ENCODE assay signal across 7 cellular contexts in the genomic region with DNA sequence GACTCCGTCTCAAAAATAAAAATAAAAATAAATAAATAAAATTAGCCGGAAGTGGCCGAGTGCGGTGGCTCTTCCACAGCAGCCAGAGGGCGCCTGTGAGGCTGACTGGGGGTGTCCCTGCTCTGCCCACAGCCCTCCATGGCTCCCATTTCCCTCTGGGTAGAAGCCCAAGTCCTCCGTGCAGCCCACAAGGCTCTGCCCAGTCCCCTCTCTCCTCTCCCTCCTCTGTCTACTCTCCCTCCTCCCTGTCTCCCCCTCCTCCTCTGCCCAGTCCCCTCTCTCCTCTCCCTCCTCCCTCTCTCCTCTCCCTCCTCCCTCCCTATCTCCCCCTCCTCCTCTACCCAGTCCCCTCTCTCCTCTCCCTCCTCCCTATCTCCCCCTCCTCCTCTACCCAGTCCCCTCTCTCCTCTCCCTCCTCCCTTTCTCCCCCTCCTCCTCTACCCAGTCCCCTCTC.
DNase-seq lines count a peak whose midpoint lies in the region; ATAC-seq and TF ChIP-seq lines count a peak whose summit lies in the region.

No MANE protein-coding gene starts in this region.

- no peak for ATAC-seq in HG03108 (IDR thresholded peaks at IDR 0.05; ENCODE audit: unreplicated experiment)

- peak; percentile 63 for DNase-seq in NCI-H2227 (lab: John Stamatoyannopoulos, UW; ENCODE audit: unreplicated experiment)
- peak; percentile 33 for DNase-seq in activated naive CD4-positive, alpha-beta T cell treated with Interleukin-2 at 50 U/mL for 16 hours
- peak; percentile 51 for DNase-seq in iris pigment epithelial cell (ENCODE audit: low read depth)
- no peak for DNase-seq in NCI-H526 treated with DMSO at 0.1 percent for 48 hours (lab: John Stamatoyannopoulos, UW)
- DNase-seq in middle frontal gyrus (ENCODE audit: extremely low spot score, low spot score): no peak

- TF ChIP-seq CTCF in GM12872 (IDR thresholded peaks at IDR 0.05; ENCODE audit: insufficient read depth, low read depth, low read length): peak; percentile 67

Comparison
In these comparisons a context has a peak if more than half of its experiments do, and no peak if none do; other contexts are left out.
1. DNase-seq: peak in NCI-H2227 (single experiment), activated naive CD4-positive, alpha-beta T cell treated with Interleukin-2 at 50 U/mL for 16 hours (single experiment) and iris pigment epithelial cell (single experiment); none in NCI-H526 treated with DMSO at 0.1 percent for 48 hours (single experiment) and middle frontal gyrus (single experiment).